In the genomic region with DNA sequence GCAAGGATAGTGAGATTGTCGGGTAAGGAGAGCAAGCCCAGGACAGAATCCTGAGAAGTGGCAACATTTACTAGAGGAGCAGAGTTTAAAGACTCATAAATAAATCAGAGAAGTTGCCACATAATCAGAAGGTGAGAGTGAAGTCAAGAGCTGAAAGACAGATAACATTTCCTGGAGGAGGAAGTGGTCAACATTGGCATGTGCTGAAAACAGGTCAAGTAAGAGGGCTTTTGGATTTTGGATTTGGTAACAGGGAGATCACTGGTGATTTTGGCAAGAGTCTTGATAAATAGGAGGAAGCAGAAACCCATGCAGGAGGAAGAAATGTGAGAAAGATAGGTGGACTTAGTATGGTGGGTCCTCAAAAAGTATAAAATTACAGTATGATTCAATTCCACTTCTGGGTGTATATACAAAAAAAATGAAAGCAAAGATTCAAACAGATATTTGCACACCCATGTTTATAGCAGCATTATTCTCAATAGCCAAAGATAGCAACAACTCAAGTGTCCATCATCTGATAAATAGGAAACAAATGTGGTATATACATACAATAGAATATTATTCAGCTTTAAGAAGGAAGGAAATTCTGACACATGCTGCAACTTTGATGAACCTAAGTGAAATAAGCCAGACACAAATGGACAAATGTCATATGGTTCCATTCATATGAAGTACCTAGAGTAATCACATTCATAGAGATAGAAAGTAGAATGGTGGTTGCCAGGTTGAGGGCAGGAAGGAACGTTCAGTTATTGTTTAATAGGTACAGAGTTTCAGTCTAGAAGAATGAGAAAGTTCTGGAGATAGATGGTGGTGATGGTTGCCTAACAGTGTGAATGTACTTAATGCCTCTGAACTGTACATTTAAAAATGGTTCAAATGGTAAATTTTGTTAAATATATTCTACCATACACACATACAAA, we compare ENCODE assay signal across 8 cellular contexts.
A peak's percentile ranks its signal among the peaks of the same experiment; 100 is the strongest.
DNase-seq lines count a peak whose midpoint lies in the region; ATAC-seq and TF ChIP-seq lines count a peak whose summit lies in the region.

No MANE protein-coding gene starts in this region.

- H3K4me3 ChIP-seq in foreskin fibroblast (ENCODE audit: low read depth in 1 of 2, low read length in 2 of 2) = no peak overlapping the region

- ATAC-seq in GM18502 (IDR thresholded peaks at IDR 0.05; ENCODE audit: poor library complexity, unreplicated experiment) (peak; percentile 53), HG02588 (IDR thresholded peaks at IDR 0.05; ENCODE audit: unreplicated experiment) (peak; percentile 64), SK-N-SH treated with all-trans-retinoic acid at 6 μM for 48 hours (no peak)

- peak; percentile 30 for DNase-seq in NCI-H2196 (lab: John Stamatoyannopoulos, UW; ENCODE audit: unreplicated experiment)
- peak; percentile 33 to 45 for DNase-seq in foreskin fibroblast
- no peak for DNase-seq in DMS53 treated with DMSO at 0.1 percent for 48 hours (lab: John Stamatoyannopoulos, UW; ENCODE audit: unreplicated experiment)
- no peak for DNase-seq in HPDE6-E6E7 (ENCODE audit: extremely low spot score)
- no peak for DNase-seq in COLO829 (ENCODE audit: low spot score)

- TF ChIP-seq CTCF in foreskin fibroblast (IDR thresholded peaks at IDR 0.05; ENCODE audit: low read depth, low read length) = no peak

TF ChIP-seq in SK-N-SH treated with all-trans-retinoic acid at 6 μM for 48 hours, 23 proteins besides CTCF, POLR2A, EP300 and RAD21:
- TF ChIP-seq ZNF565 (CRISPR knock-in tag; conservative IDR thresholded peaks at IDR 0.05; ENCODE audit: low read depth) (no peak), TOX (CRISPR knock-in tag; IDR thresholded peaks at IDR 0.05; ENCODE audit: borderline replicate concordance) (no peak), CSDC2 (CRISPR knock-in tag; IDR thresholded peaks at IDR 0.05) (no peak), OSR1 (CRISPR knock-in tag; IDR thresholded peaks at IDR 0.05) (no peak), ESRRG (CRISPR knock-in tag; IDR thresholded peaks at IDR 0.05) (no peak), ZC3H10 (CRISPR knock-in tag; IDR thresholded peaks at IDR 0.05) (no peak), SNAI2 (CRISPR knock-in tag; IDR thresholded peaks at IDR 0.05) (no peak), ZNF8 (CRISPR knock-in tag; IDR thresholded peaks at IDR 0.05) (no peak), PPARA (CRISPR knock-in tag; IDR thresholded peaks at IDR 0.05; ENCODE audit: borderline replicate concordance) (no peak), ZFP3 (CRISPR knock-in tag; IDR thresholded peaks at IDR 0.05) (no peak), ZNF70 (CRISPR knock-in tag; IDR thresholded peaks at IDR 0.05) (no peak), GLIS3 (CRISPR knock-in tag; IDR thresholded peaks at IDR 0.05) (no peak), RARB (CRISPR knock-in tag; IDR thresholded peaks at IDR 0.05) (no peak), TCF4 (CRISPR knock-in tag; IDR thresholded peaks at IDR 0.05; ENCODE audit: borderline replicate concordance) (no peak), BACH2 (CRISPR knock-in tag; IDR thresholded peaks at IDR 0.05; ENCODE audit: borderline replicate concordance) (no peak)
- TF ChIP-seq, protein P1, sequence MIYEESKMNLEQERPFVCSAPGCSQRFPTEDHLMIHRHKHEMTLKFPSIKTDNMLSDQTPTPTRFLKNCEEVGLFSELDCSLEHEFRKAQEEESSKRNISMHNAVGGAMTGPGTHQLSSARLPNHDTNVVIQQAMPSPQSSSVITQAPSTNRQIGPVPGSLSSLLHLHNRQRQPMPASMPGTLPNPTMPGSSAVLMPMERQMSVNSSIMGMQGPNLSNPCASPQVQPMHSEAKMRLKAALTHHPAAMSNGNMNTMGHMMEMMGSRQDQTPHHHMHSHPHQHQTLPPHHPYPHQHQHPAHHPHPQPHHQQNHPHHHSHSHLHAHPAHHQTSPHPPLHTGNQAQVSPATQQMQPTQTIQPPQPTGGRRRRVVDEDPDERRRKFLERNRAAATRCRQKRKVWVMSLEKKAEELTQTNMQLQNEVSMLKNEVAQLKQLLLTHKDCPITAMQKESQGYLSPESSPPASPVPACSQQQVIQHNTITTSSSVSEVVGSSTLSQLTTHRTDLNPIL (CRISPR knock-in tag; IDR thresholded peaks at IDR 0.05; ENCODE audit: low read depth) = no peak
- TF ChIP-seq, protein P2, sequence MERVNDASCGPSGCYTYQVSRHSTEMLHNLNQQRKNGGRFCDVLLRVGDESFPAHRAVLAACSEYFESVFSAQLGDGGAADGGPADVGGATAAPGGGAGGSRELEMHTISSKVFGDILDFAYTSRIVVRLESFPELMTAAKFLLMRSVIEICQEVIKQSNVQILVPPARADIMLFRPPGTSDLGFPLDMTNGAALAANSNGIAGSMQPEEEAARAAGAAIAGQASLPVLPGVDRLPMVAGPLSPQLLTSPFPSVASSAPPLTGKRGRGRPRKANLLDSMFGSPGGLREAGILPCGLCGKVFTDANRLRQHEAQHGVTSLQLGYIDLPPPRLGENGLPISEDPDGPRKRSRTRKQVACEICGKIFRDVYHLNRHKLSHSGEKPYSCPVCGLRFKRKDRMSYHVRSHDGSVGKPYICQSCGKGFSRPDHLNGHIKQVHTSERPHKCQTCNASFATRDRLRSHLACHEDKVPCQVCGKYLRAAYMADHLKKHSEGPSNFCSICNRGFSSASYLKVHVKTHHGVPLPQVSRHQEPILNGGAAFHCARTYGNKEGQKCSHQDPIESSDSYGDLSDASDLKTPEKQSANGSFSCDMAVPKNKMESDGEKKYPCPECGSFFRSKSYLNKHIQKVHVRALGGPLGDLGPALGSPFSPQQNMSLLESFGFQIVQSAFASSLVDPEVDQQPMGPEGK (CRISPR knock-in tag; IDR thresholded peaks at IDR 0.05; ENCODE audit: borderline replicate concordance) = no peak
- TF ChIP-seq, protein P3, sequence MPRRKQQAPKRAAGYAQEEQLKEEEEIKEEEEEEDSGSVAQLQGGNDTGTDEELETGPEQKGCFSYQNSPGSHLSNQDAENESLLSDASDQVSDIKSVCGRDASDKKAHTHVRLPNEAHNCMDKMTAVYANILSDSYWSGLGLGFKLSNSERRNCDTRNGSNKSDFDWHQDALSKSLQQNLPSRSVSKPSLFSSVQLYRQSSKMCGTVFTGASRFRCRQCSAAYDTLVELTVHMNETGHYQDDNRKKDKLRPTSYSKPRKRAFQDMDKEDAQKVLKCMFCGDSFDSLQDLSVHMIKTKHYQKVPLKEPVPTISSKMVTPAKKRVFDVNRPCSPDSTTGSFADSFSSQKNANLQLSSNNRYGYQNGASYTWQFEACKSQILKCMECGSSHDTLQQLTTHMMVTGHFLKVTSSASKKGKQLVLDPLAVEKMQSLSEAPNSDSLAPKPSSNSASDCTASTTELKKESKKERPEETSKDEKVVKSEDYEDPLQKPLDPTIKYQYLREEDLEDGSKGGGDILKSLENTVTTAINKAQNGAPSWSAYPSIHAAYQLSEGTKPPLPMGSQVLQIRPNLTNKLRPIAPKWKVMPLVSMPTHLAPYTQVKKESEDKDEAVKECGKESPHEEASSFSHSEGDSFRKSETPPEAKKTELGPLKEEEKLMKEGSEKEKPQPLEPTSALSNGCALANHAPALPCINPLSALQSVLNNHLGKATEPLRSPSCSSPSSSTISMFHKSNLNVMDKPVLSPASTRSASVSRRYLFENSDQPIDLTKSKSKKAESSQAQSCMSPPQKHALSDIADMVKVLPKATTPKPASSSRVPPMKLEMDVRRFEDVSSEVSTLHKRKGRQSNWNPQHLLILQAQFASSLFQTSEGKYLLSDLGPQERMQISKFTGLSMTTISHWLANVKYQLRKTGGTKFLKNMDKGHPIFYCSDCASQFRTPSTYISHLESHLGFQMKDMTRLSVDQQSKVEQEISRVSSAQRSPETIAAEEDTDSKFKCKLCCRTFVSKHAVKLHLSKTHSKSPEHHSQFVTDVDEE (CRISPR knock-in tag; IDR thresholded peaks at IDR 0.05) = no peak
TF ChIP-seq in SK-N-SH treated with all-trans-retinoic acid at 6 μM for 48 hours: peak in this region for 0.

Comparison
In these comparisons a context has a peak if more than half of its experiments do, and no peak if none do; other contexts are left out.
1. DNase-seq: peak in NCI-H2196 (single experiment) and foreskin fibroblast (2 of 2); none in DMS53 treated with DMSO at 0.1 percent for 48 hours (single experiment), HPDE6-E6E7 (single experiment) and COLO829 (single experiment).